1 cellular context compared by ENCODE assay signal in the genomic region with DNA sequence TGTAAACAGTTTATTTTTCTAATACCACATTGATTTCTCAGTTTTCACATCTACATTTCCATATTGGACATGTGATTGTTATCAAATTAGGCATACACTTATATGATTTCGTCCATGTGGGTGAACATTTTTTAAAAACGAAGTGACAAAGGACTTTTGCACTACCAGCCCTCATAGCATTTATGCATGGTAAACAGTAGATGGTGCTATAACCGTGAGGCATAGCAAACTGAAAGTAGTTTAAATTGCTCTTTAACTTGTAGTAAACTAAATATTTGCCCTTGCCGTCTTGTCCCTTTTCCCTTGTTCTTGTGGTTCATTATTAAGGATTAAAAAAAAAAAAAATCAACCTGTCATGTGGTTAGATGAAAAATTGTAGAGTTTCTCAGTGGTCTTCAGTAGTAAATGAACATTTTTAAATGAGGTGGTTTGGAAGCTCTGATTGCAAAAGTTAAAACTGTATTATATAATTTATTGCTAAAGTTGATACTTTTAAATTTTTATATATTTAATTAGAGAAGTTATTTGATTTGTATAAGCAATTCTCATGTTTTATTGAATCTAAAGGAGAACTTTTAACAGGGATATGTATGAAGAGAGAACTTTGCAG.
TF ChIP-seq lines count a peak whose summit lies in the region.

No MANE protein-coding gene starts in this region.

TF ChIP-seq in A549, 52 proteins besides CTCF, POLR2A, EP300 and RAD21:
- TF ChIP-seq SMC3 (IDR thresholded peaks at IDR 0.05), result peak; percentile 49
- no peak for TF ChIP-seq HOXB13 (CRISPR knock-in tag; IDR thresholded peaks at IDR 0.05; ENCODE audit: low read depth)
